Comparison of ENCODE assay signal across 1 cellular context in the genomic region with DNA sequence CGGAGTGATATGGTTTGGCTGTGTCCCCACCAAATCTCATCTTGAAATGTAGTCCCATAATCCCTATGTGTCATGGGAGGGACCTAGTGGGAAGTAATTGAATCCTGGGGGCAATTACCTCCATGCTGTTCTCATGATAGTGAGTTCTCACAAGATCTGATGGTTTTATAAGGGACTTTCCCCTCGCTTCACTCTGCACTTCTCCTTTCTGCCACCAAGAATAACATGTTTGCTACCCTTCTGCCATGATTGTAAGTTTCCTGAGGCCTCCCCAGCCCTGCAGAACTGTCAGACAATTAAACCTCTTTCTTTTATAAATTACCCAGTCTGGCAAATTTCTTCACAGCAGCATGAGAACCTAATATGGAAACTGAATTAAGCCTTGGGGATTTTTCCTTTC.
A peak's percentile ranks its signal among the peaks of the same experiment; 100 is the strongest.
TF ChIP-seq lines count a peak whose summit lies in the region.

No MANE protein-coding gene starts in this region.

TF ChIP-seq in GM12878, 131 proteins besides CTCF, POLR2A, EP300 and RAD21:
- TF ChIP-seq ZNF274 (IDR thresholded peaks at IDR 0.05; ENCODE audit: insufficient read depth, insufficient read length): no peak
- peak; percentile 86 for TF ChIP-seq SPI1 (IDR thresholded peaks at IDR 0.05; ENCODE audit: borderline replicate concordance, insufficient read depth, low read depth, low read length)
- TF ChIP-seq, protein P1, sequence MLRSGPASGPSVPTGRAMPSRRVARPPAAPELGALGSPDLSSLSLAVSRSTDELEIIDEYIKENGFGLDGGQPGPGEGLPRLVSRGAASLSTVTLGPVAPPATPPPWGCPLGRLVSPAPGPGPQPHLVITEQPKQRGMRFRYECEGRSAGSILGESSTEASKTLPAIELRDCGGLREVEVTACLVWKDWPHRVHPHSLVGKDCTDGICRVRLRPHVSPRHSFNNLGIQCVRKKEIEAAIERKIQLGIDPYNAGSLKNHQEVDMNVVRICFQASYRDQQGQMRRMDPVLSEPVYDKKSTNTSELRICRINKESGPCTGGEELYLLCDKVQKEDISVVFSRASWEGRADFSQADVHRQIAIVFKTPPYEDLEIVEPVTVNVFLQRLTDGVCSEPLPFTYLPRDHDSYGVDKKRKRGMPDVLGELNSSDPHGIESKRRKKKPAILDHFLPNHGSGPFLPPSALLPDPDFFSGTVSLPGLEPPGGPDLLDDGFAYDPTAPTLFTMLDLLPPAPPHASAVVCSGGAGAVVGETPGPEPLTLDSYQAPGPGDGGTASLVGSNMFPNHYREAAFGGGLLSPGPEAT (IDR thresholded peaks at IDR 0.05; ENCODE audit: low read depth): 0 out of 2 replicates have a peak, but pooled peaks have one; percentile 15
- TF ChIP-seq MEF2A (IDR thresholded peaks at IDR 0.05; ENCODE audit: insufficient read depth, low read depth, low read length): no peak
- TF ChIP-seq, protein P2, sequence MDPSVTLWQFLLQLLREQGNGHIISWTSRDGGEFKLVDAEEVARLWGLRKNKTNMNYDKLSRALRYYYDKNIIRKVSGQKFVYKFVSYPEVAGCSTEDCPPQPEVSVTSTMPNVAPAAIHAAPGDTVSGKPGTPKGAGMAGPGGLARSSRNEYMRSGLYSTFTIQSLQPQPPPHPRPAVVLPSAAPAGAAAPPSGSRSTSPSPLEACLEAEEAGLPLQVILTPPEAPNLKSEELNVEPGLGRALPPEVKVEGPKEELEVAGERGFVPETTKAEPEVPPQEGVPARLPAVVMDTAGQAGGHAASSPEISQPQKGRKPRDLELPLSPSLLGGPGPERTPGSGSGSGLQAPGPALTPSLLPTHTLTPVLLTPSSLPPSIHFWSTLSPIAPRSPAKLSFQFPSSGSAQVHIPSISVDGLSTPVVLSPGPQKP (IDR thresholded peaks at IDR 0.05; ENCODE audit: low read depth, low read length): no peak
